In genomic region chr16:84884311-84885023, GRCh38 we compare ENCODE assay signal across 15 cellular contexts.
DNase-seq lines count a peak whose midpoint lies in the region; ATAC-seq, FAIRE-seq and TF ChIP-seq lines count a peak whose summit lies in the region.
"Had no signal": no experiment of that assay in that cellular context is flagged by ENCODE, and none has a peak within 500 bp of the region (broad histone marks: within the 10 kb centered on the region; RNA-seq: fewer than 3 reads in every experiment).

No MANE protein-coding gene starts in this region.

- H3K36me3 Mint-ChIP-seq in astrocyte (ENCODE audit: low read depth, unreplicated experiment), result no peaks in the 10 kb centered on the region
- peaks cover 19% of the 10 kb centered on the region for H3K36me3 Mint-ChIP-seq in progenitor cell of endocrine pancreas (ENCODE audit: insufficient read depth)

- H3K9me3 ChIP-seq in astrocyte (ENCODE audit: insufficient read depth, low read depth, low read length), result no peaks in the 10 kb centered on the region

- no peaks in the 10 kb centered on the region for H3K27me3 ChIP-seq in astrocyte (ENCODE audit: insufficient read depth, low read length)

- peak; percentile 40 for ATAC-seq in left ventricle myocardium superior
- ATAC-seq in HG02678 (IDR thresholded peaks at IDR 0.05; ENCODE audit: unreplicated experiment), result no peak
- ATAC-seq: T-helper 17 cell had no signal

- H2AFZ ChIP-seq in astrocyte (ENCODE audit: low read depth, low read length), result peak overlapping the region; percentile 64

- H3K4me1 ChIP-seq in astrocyte (ENCODE audit: insufficient read depth, low read length), result peaks cover 34% of the 10 kb centered on the region

- H3K4me1 Mint-ChIP-seq in astrocyte (ENCODE audit: low read depth, unreplicated experiment) (peaks cover 23% of the 10 kb centered on the region), progenitor cell of endocrine pancreas (ENCODE audit: low read depth) (peaks cover 15% of the 10 kb centered on the region)

- H3K27ac Mint-ChIP-seq in astrocyte (ENCODE audit: unreplicated experiment) (peak overlapping the region; percentile 0), progenitor cell of endocrine pancreas (peak overlapping the region; percentile 70)
- H3K27ac Mint-ChIP-seq: dendritic cell treated with granulocyte-macrophage colony-stimulating factor and Interleukin-4, amounts not matched to agents 40 ng/mL and 50 ng/mL, for 4 days; T-helper 17 cell had no signal

- intact Hi-C loops in left ventricle myocardium superior (cut with micrococcal nuclease), result no loop called here

- H3K36me3 ChIP-seq in astrocyte (ENCODE audit: insufficient read depth, low read length), result no peaks in the 10 kb centered on the region

- H3K27me3 Mint-ChIP-seq in astrocyte (ENCODE audit: low read depth, unreplicated experiment), result peaks cover 4% of the 10 kb centered on the region
- H3K27me3 Mint-ChIP-seq in progenitor cell of endocrine pancreas, result peaks cover 9% of the 10 kb centered on the region

- H4K20me1 ChIP-seq in astrocyte (ENCODE audit: insufficient read depth, low read length), result no peaks in the 10 kb centered on the region

- H3K27ac ChIP-seq in astrocyte (ENCODE audit: low read depth, low read length), result peak overlapping the region; percentile 53

- H3K4me2 ChIP-seq in astrocyte (ENCODE audit: low read length), result peak overlapping the region; percentile 67

- no peak for FAIRE-seq in astrocyte (lab: Jason Lieb, UNC)
- FAIRE-seq in HTR-8/SVneo (lab: Jason Lieb, UNC), result no peak

- H3K9me3 Mint-ChIP-seq in astrocyte (ENCODE audit: unreplicated experiment) (no peaks in the 10 kb centered on the region), progenitor cell of endocrine pancreas (ENCODE audit: low read depth) (no peaks in the 10 kb centered on the region)
- H3K9me3 Mint-ChIP-seq: dendritic cell treated with granulocyte-macrophage colony-stimulating factor and Interleukin-4, amounts not matched to agents 40 ng/mL and 50 ng/mL, for 4 days; mesothelial cell of epicardium had no signal

- no peaks in the 10 kb centered on the region for H3K79me2 ChIP-seq in astrocyte (ENCODE audit: insufficient read depth, low read length)

- H3K4me3 Mint-ChIP-seq in astrocyte (ENCODE audit: unreplicated experiment) (no peak overlapping the region), progenitor cell of endocrine pancreas (ENCODE audit: low read depth) (no peak overlapping the region)
- H3K4me3 Mint-ChIP-seq: dendritic cell treated with granulocyte-macrophage colony-stimulating factor and Interleukin-4, amounts not matched to agents 40 ng/mL and 50 ng/mL, for 4 days; mesothelial cell of epicardium; T-helper 17 cell had no signal

- TF ChIP-seq CTCF in astrocyte (IDR thresholded peaks at IDR 0.05; ENCODE audit: insufficient read depth, low read depth, low read length) (no peak), progenitor cell of endocrine pancreas (IDR thresholded peaks at IDR 0.05; ENCODE audit: unreplicated experiment) (no peak)

- peak overlapping the region; percentile 55 for H3K9ac ChIP-seq in astrocyte (ENCODE audit: low read length)

- no peak overlapping the region for H3K4me3 ChIP-seq in astrocyte (ENCODE audit: insufficient read depth, low read depth, low read length)

- DNase-seq in ELF-1 (ENCODE audit: low read depth, low spot score), result peak; percentile 84
- peak; percentile 19 for DNase-seq in astrocyte (ENCODE audit: low read depth)
- peak; percentile 66 for DNase-seq in left ventricle myocardium superior
- DNase-seq in progenitor cell of endocrine pancreas (ENCODE audit: low spot score, unreplicated experiment), result no peak
- no peak for DNase-seq in cerebellum (ENCODE audit: low spot score)
- DNase-seq in pons (ENCODE audit: low spot score), result no peak
- no peak for DNase-seq in HTR-8/SVneo (ENCODE audit: insufficient read length, low spot score)
- DNase-seq: activated CD8-positive, alpha-beta memory T cell treated with anti-CD3 and anti-CD28 coated beads for 24 hours; activated naive CD4-positive, alpha-beta T cell treated with anti-CD3 and anti-CD28 coated beads, Interleukin-2, amount 50 U/mL, for 16 hours; AML-193; NCI-H187 treated with DMSO at 0.1 percent for 48 hours; T-helper 17 cell had no signal

Comparison
In these comparisons a context has a peak if more than half of its experiments do, and no peak if none do; other contexts are left out.
1. DNase-seq: peak in ELF-1 (single experiment), astrocyte (single experiment) and left ventricle myocardium superior (single experiment); none in progenitor cell of endocrine pancreas (single experiment), cerebellum (single experiment), pons (single experiment) and HTR-8/SVneo (single experiment).